20 cellular contexts compared by ENCODE assay signal in genomic region chr5:87650284-87650683, GRCh38.
A peak's percentile ranks its signal among the peaks of the same experiment; 100 is the strongest.
DNase-seq lines count a peak whose midpoint lies in the region; ATAC-seq lines count a peak whose summit lies in the region.
"Had no signal": no experiment of that assay in that cellular context is flagged by ENCODE, and none has a peak within 500 bp of the region (broad histone marks: within the 10 kb centered on the region; RNA-seq: fewer than 3 reads in every experiment).

No MANE protein-coding gene starts in this region.

- no peaks in the 10 kb centered on the region for H3K9me3 ChIP-seq in trophoblast cell (ENCODE audit: insufficient read depth, low read depth, low read length)

- H3K14ac ChIP-seq in trophoblast cell (ENCODE audit: low read length) = no peak overlapping the region

- H3K4me3 ChIP-seq in trophoblast cell (ENCODE audit: low read depth, low read length) = no peak overlapping the region
- H3K4me3 ChIP-seq: GM12878 had no signal

- no peak overlapping the region for H4K8ac ChIP-seq in trophoblast cell (ENCODE audit: low read depth, low read length)

- H3K23ac ChIP-seq in trophoblast cell (ENCODE audit: low read length) = no peak overlapping the region

- no CpG with 5 or more reads among the region's 2 CpGs for WGBS in trophoblast cell (ENCODE audit: extremely low coverage, insufficient coverage, insufficient read length)

- no peak overlapping the region for H3K27ac ChIP-seq in trophoblast cell (ENCODE audit: low read depth, low read length)

- peaks cover 0 to 4% (median 0%) of the 10 kb centered on the region in 3 donors for H3K27me3 Mint-ChIP-seq in immature natural killer cell (ENCODE audit: low read depth in 3 of 3)
- H3K27me3 Mint-ChIP-seq in activated CD8-positive, alpha-beta memory T cell treated with anti-CD3 and anti-CD28 coated beads, Interleukin-2, amount 10 ng/mL, durations not matched to agents 7 days and 5 days = no peaks in the 10 kb centered on the region
- H3K27me3 Mint-ChIP-seq: CD4-positive, CD25-positive, alpha-beta regulatory T cell had no signal

- H3K4me1 Mint-ChIP-seq in immature natural killer cell = no peaks in the 10 kb centered on the region
- H3K4me1 Mint-ChIP-seq in activated CD8-positive, alpha-beta memory T cell treated with anti-CD3 and anti-CD28 coated beads, Interleukin-2, amount 10 ng/mL, durations not matched to agents 7 days and 5 days = no peaks in the 10 kb centered on the region
- H3K4me1 Mint-ChIP-seq: CD4-positive, CD25-positive, alpha-beta regulatory T cell had no signal

- no peaks in the 10 kb centered on the region for H3K27me3 ChIP-seq in trophoblast cell (ENCODE audit: insufficient read depth, low read length)

- no peak overlapping the region for H2AK5ac ChIP-seq in trophoblast cell (ENCODE audit: low read length)

- peaks cover 0 to 7% (median 0%) of the 10 kb centered on the region in 6 donors for H3K9me3 Mint-ChIP-seq in immature natural killer cell
- no peaks in the 10 kb centered on the region for H3K9me3 Mint-ChIP-seq in activated CD8-positive, alpha-beta memory T cell treated with anti-CD3 and anti-CD28 coated beads, Interleukin-2, amount 10 ng/mL, durations not matched to agents 7 days and 5 days (ENCODE audit: low read depth)
- H3K9me3 Mint-ChIP-seq: activated T-cell treated with anti-CD3 and anti-CD28 coated beads, Interleukin-2, amount 50 U/mL, for 4 hours had no signal

- CTCF ChIA-PET in activated CD8-positive, alpha-beta memory T cell treated with anti-CD3 and anti-CD28 coated beads, Interleukin-2, amount 10 ng/mL, durations not matched to agents 7 days and 5 days (lab: Charles Lee) = no interaction called here

- H2BK120ac ChIP-seq in trophoblast cell (ENCODE audit: insufficient read depth, low read length, poor library complexity) = no peak overlapping the region

- H3K18ac ChIP-seq in trophoblast cell (ENCODE audit: low read length) = no peak overlapping the region

- no peak for ATAC-seq in HG03460 (IDR thresholded peaks at IDR 0.05; ENCODE audit: unreplicated experiment)
- no peak for ATAC-seq in activated CD8-positive, alpha-beta memory T cell treated with anti-CD3 and anti-CD28 coated beads, Interleukin-2, amount 10 ng/mL, durations not matched to agents 7 days and 5 days
- ATAC-seq: activated T-cell treated with anti-CD3 and anti-CD28 coated beads, Interleukin-2, amount 50 U/mL, for 4 hours; GM12878; sciatic nerve had no signal

- no peak overlapping the region for H2BK5ac ChIP-seq in trophoblast cell (ENCODE audit: low read depth, low read length, poor library complexity)

- no peaks in the 10 kb centered on the region for H3K79me1 ChIP-seq in trophoblast cell (ENCODE audit: low read length)

- no peak overlapping the region for H3K4me2 ChIP-seq in trophoblast cell (ENCODE audit: low read length)

- H3K36me3 Mint-ChIP-seq in immature natural killer cell = no peaks in the 10 kb centered on the region
- no peaks in the 10 kb centered on the region for H3K36me3 Mint-ChIP-seq in activated CD8-positive, alpha-beta memory T cell treated with anti-CD3 and anti-CD28 coated beads, Interleukin-2, amount 10 ng/mL, durations not matched to agents 7 days and 5 days
- H3K36me3 Mint-ChIP-seq: CD4-positive, CD25-positive, alpha-beta regulatory T cell had no signal

- H3K27ac Mint-ChIP-seq in immature natural killer cell = no peak overlapping the region
- no peak overlapping the region for H3K27ac Mint-ChIP-seq in activated CD8-positive, alpha-beta memory T cell treated with anti-CD3 and anti-CD28 coated beads, Interleukin-2, amount 10 ng/mL, durations not matched to agents 7 days and 5 days
- H3K27ac Mint-ChIP-seq: CD4-positive, CD25-positive, alpha-beta regulatory T cell had no signal

- no peaks in the 10 kb centered on the region for H3K79me2 ChIP-seq in trophoblast cell (ENCODE audit: control insufficient read depth, insufficient read depth, low read length, poor library complexity)

- no peaks in the 10 kb centered on the region for H3K4me1 ChIP-seq in trophoblast cell (ENCODE audit: control insufficient read depth in 1 of 2, insufficient read depth in 2 of 2, low read length in 2 of 2)

- no peak overlapping the region for H4K12ac ChIP-seq in trophoblast cell (ENCODE audit: low read depth, low read length)

- H2BK12ac ChIP-seq in trophoblast cell (ENCODE audit: low read length) = no peak overlapping the region

- no peak overlapping the region for H2AFZ ChIP-seq in trophoblast cell (ENCODE audit: insufficient read depth, low read length, poor library complexity)

- no peaks in the 10 kb centered on the region for H3K36me3 ChIP-seq in trophoblast cell (ENCODE audit: control insufficient read depth in 1 of 2, insufficient read depth in 2 of 2, low read length in 2 of 2)

- DNase-seq in H4 (ENCODE audit: low spot score) (peak; percentile 10), NCI-H524 (lab: John Stamatoyannopoulos, UW) (peak; percentile 63 to 83), astrocyte of the hippocampus (ENCODE audit: low read depth, low spot score) (peak; percentile 33), trophoblast cell (peak; percentile 22 to 60), immature natural killer cell (no peak)
- no peak for DNase-seq in activated CD8-positive, alpha-beta memory T cell treated with anti-CD3 and anti-CD28 coated beads, Interleukin-2, amount 10 ng/mL, durations not matched to agents 7 days and 5 days
- DNase-seq: activated CD8-positive, alpha-beta memory T cell treated with anti-CD3 and anti-CD28 coated beads for 24 hours; activated naive CD4-positive, alpha-beta T cell treated with Interleukin-2 at 50 U/mL for 16 hours; activated T-cell treated with anti-CD3 and anti-CD28 coated beads, Interleukin-2, amount 50 U/mL, for 4 hours; CD4-positive, CD25-positive, alpha-beta regulatory T cell; cerebellar nuclear complex; DMS79; hypothalamus; islet precursor cell; NCI-H2081 treated with DMSO at 0.1 percent for 48 hours; NCI-H510A treated with DMSO at 0.1 percent for 48 hours; SHP77 had no signal

- H3K4ac ChIP-seq in trophoblast cell (ENCODE audit: low read depth, low read length) = no peak overlapping the region

- H3K9ac ChIP-seq in trophoblast cell (ENCODE audit: low read length) = no peak overlapping the region

- no peak overlapping the region for H3K4me3 Mint-ChIP-seq in immature natural killer cell
- H3K4me3 Mint-ChIP-seq in activated CD8-positive, alpha-beta memory T cell treated with anti-CD3 and anti-CD28 coated beads, Interleukin-2, amount 10 ng/mL, durations not matched to agents 7 days and 5 days = no peak overlapping the region
- H3K4me3 Mint-ChIP-seq: activated T-cell treated with anti-CD3 and anti-CD28 coated beads, Interleukin-2, amount 50 U/mL, for 4 hours; CD4-positive, CD25-positive, alpha-beta regulatory T cell had no signal

- no peak overlapping the region for H4K91ac ChIP-seq in trophoblast cell (ENCODE audit: low read depth, low read length)

Comparison
In these comparisons a context has a peak if more than half of its experiments do, and no peak if none do; other contexts are left out.
1. DNase-seq: peak in H4 (single experiment), NCI-H524 (2 of 2), astrocyte of the hippocampus (single experiment) and trophoblast cell (2 of 2); none in immature natural killer cell (0 of 3) and activated CD8-positive, alpha-beta memory T cell treated with anti-CD3 and anti-CD28 coated beads, Interleukin-2, amount 10 ng/mL, durations not matched to agents 7 days and 5 days (single experiment).